10 cellular contexts compared by ENCODE assay signal in the genomic region with DNA sequence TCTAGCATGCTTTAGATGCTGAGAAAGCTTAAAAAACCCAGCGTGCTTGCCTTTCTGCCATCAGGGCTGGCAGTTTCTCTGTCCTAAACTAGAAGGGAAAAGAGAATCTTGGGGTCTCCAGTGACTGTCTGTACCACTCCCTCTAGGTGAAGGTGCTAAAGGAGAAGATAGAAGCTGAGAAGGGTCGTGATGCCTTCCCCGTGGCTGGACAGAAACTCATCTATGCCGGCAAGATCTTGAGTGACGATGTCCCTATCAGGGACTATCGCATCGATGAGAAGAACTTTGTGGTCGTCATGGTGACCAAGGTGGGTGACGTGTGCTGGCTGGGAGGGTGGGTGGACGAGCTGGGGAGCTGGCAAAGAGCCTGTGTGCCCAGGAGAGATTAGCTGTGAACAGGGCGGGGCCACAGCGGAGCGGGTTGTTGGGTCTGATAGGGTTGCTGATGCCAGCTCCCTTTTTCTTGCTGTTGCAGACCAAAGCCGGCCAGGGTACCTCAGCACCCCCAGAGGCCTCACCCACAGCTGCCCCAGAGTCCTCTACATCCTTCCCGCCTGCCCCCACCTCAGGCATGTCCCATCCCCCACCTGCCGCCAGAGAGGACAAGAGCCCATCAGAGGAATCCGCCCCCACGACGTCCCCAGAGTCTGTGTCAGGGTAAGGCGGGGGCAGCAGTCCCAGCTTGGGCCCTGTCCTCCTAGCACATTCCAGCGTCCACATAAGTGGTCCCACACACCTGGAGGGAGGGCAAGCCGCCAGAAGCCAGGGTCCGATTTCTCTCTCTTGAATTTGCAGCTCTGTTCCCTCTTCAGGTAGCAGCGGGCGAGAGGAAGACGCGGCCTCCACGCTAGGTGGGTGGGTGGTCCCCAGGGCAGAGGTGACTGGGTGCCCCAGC. TPM values are rescaled to one million over a fixed set of nuclear protein-coding genes. Genes with fewer than 3 reads are reported as not detected.
DNase-seq lines count a peak whose midpoint lies in the region; ATAC-seq and TF ChIP-seq lines count a peak whose summit lies in the region.
"Had no signal": no experiment of that assay in that cellular context is flagged by ENCODE, and none has a peak within 500 bp of the region (broad histone marks: within the 10 kb centered on the region; RNA-seq: fewer than 3 reads in every experiment).

No MANE protein-coding gene starts in this region.

- peaks cover 38 to 43% of the 10 kb centered on the region in 2 experiments for H3K36me3 ChIP-seq in HCT116 (ENCODE audit: control insufficient read depth in 1 of 2, insufficient read depth in 2 of 2, low read length in 2 of 2)

- no peak for ATAC-seq in CD4-positive, alpha-beta T cell (ENCODE audit: poor library complexity)
- ATAC-seq in HCT116, result no peak
- ATAC-seq in naive thymus-derived CD8-positive, alpha-beta T cell, result no peak
- no peak for ATAC-seq in HG03521 (IDR thresholded peaks at IDR 0.05; ENCODE audit: unreplicated experiment)
- no peak for ATAC-seq in sciatic nerve

- H3K9me2 ChIP-seq in HCT116 (ENCODE audit: insufficient read depth), result no peaks in the 10 kb centered on the region

- RAD21 ChIA-PET in HCT116 (lab: Charles Lee; ENCODE audit: low non-redundant PET in 1 of 2, low total read pairs in 2 of 2, uncharacterized antibody in 2 of 2, unreplicated experiment in 2 of 2), result no interaction called here

- peak overlapping the region; percentile 91 for H3K4me3 Mint-ChIP-seq in CD4-positive, alpha-beta T cell
- H3K4me3 Mint-ChIP-seq in activated naive CD8-positive, alpha-beta T cell, result peak overlapping the region; percentile 57
- peak overlapping the region in 5 of 10 donors; percentile 4 to 63 (median 30) for H3K4me3 Mint-ChIP-seq in naive thymus-derived CD8-positive, alpha-beta T cell

- no peak for TF ChIP-seq POLR2A in HCT116 (IDR thresholded peaks at IDR 0.05; ENCODE audit: borderline replicate concordance, extremely low read depth, insufficient read depth, insufficient read length)

- peak overlapping the region; percentile 47 for H3K27ac Mint-ChIP-seq in CD4-positive, alpha-beta T cell
- peak overlapping the region; percentile 70 for H3K27ac Mint-ChIP-seq in activated naive CD8-positive, alpha-beta T cell
- H3K27ac Mint-ChIP-seq in naive thymus-derived CD8-positive, alpha-beta T cell, result peak overlapping the region in 6 of 10 donors; percentile 60 to 93 (median 78)

- H3K27me3 ChIP-seq in CD4-positive, alpha-beta T cell (ENCODE audit: control insufficient read depth, insufficient read depth, low read length), result no peaks in the 10 kb centered on the region
- H3K27me3 ChIP-seq in HCT116 (ENCODE audit: insufficient read depth, low read length), result no peaks in the 10 kb centered on the region

- peaks cover 58% of the 10 kb centered on the region for H3K79me2 ChIP-seq in HCT116 (ENCODE audit: insufficient read depth, low read length)

- peaks cover 92% of the 10 kb centered on the region for H3K36me3 Mint-ChIP-seq in CD4-positive, alpha-beta T cell (ENCODE audit: low read depth)
- H3K36me3 Mint-ChIP-seq in activated naive CD8-positive, alpha-beta T cell, result peaks cover 8% of the 10 kb centered on the region
- H3K36me3 Mint-ChIP-seq in naive thymus-derived CD8-positive, alpha-beta T cell, result peaks cover 0 to 73% (median 18%) of the 10 kb centered on the region in 3 donors

- H3K9ac ChIP-seq in HCT116 (ENCODE audit: low read length), result peak overlapping the region; percentile 93

- BruUV-seq in HCT116 (replicated peaks; lab: Mats Ljungman, UMichigan), result no TSS peak

- CTCF ChIA-PET in CD4-positive, alpha-beta T cell (lab: Charles Lee), result interaction anchor here (0.6 to 2.4 kb wide), 2 partner anchors 18 to 312 kb away, joined by 4 to 7 read pairs; no protein-coding TSS in a partner anchor
- CTCF ChIA-PET in HCT116 (lab: Charles Lee), result interaction anchor here (2.0 kb wide), 1 partner anchor 17 kb away, joined by 6 read pairs; no protein-coding TSS in a partner anchor

- no peak for TF ChIP-seq CTCF in CD4-positive, alpha-beta T cell (IDR thresholded peaks at IDR 0.05)
- TF ChIP-seq CTCF in HCT116 (IDR thresholded peaks at IDR 0.05 in 2 of 3, conservative IDR thresholded peaks at IDR 0.05 in 1 of 3; ENCODE audit: borderline replicate concordance in 1 of 3, insufficient read depth in 1 of 3, low read depth in 2 of 3, low read length in 2 of 3) (no peak), coronary artery (IDR thresholded peaks at IDR 0.05) (no peak)

- H3K4me2 ChIP-seq in HCT116 (ENCODE audit: low read length), result peak overlapping the region; percentile 91

- peaks cover 4% of the 10 kb centered on the region for H3K27me3 Mint-ChIP-seq in CD4-positive, alpha-beta T cell
- H3K27me3 Mint-ChIP-seq in activated naive CD8-positive, alpha-beta T cell, result no peaks in the 10 kb centered on the region
- H3K27me3 Mint-ChIP-seq in naive thymus-derived CD8-positive, alpha-beta T cell, result peaks cover 0 to 2% (median 0%) of the 10 kb centered on the region in 5 donors

- H3K27ac ChIP-seq in CD4-positive, alpha-beta T cell (ENCODE audit: low read depth, low read length), result peak overlapping the region; percentile 4
- H3K27ac ChIP-seq in HCT116 (ENCODE audit: low read depth, low read length) (peak overlapping the region; percentile 20), coronary artery (no peak overlapping the region)

- no peaks in the 10 kb centered on the region for H3K9me3 ChIP-seq in CD4-positive, alpha-beta T cell (ENCODE audit: control insufficient read depth, low read length)
- no peaks in the 10 kb centered on the region for H3K9me3 ChIP-seq in HCT116 (ENCODE audit: control insufficient read depth in 1 of 2, insufficient read depth in 1 of 2, low read depth in 1 of 2, low read length in 2 of 2)

- H3K4me1 Mint-ChIP-seq in CD4-positive, alpha-beta T cell (ENCODE audit: low read depth), result peaks cover 35% of the 10 kb centered on the region
- H3K4me1 Mint-ChIP-seq in activated naive CD8-positive, alpha-beta T cell (ENCODE audit: low read depth), result peaks cover 35% of the 10 kb centered on the region
- peaks cover 15 to 41% (median 36%) of the 10 kb centered on the region in 4 donors for H3K4me1 Mint-ChIP-seq in naive thymus-derived CD8-positive, alpha-beta T cell

- no peak overlapping the region for H2AFZ ChIP-seq in HCT116 (ENCODE audit: low read depth, low read length, poor library complexity, severe bottlenecking)

- DNase-seq in CD4-positive, alpha-beta T cell, result no peak
- DNase-seq in HCT116 (ENCODE audit: low read depth, low spot score) (no peak), A172 (ENCODE audit: low spot score) (no peak), coronary artery (ENCODE audit: low spot score) (no peak), sciatic nerve (ENCODE audit: low spot score) (no peak)
- no peak for DNase-seq in naive thymus-derived CD8-positive, alpha-beta T cell
- DNase-seq: NCI-H1417 treated with DMSO at 0.1 percent for 48 hours had no signal

- peaks cover 3 to 21% of the 10 kb centered on the region in 2 experiments; a peak in 3 of 4 replicates for H3K4me1 ChIP-seq in HCT116 (ENCODE audit: control insufficient read depth in 1 of 2, insufficient read depth in 2 of 2, low read length in 2 of 2)

- H4K20me1 ChIP-seq in HCT116 (ENCODE audit: insufficient read depth), result no peaks in the 10 kb centered on the region

- H3K9me3 Mint-ChIP-seq in CD4-positive, alpha-beta T cell, result no peaks in the 10 kb centered on the region
- no peaks in the 10 kb centered on the region for H3K9me3 Mint-ChIP-seq in activated naive CD8-positive, alpha-beta T cell (ENCODE audit: low read depth)
- H3K9me3 Mint-ChIP-seq in naive thymus-derived CD8-positive, alpha-beta T cell, result no peaks in the 10 kb centered on the region

- POLR2A ChIA-PET in CD4-positive, alpha-beta T cell (lab: Charles Lee), result interaction anchor here (0.7 to 1.6 kb wide), 4 partner anchors 10 to 57 kb away, joined by 3 to 7 read pairs (median 4); partner anchors contain the start of genes CALR, FARSA and GCDH
- POLR2A ChIA-PET in HCT116 (lab: Charles Lee), result interaction anchor here (0.7 to 1.4 kb wide), 2 partner anchors 220 to 334 kb away, joined by 3 read pairs; no protein-coding TSS in a partner anchor
- POLR2A ChIA-PET in naive thymus-derived CD8-positive, alpha-beta T cell (lab: Charles Lee), result interaction anchor here (0.6 to 2.0 kb wide), 8 partner anchors 9 to 306 kb away, joined by 3 to 11 read pairs (median 6); partner anchors contain the start of genes FARSA, GADD45GIP1 and SYCE2

- intact Hi-C loops in CD4-positive, alpha-beta T cell (cut with DNase I, micrococcal nuclease), result no loop called here
- intact Hi-C loops in HCT116 (cut with micrococcal nuclease), result no loop called here
- intact Hi-C loops in sciatic nerve (cut with DNase I), result no loop called here

- H3K4me3 ChIP-seq in HCT116 (replicated peaks in 1 of 2; ENCODE audit: low read depth in 1 of 2, low read length in 2 of 2) (no peak overlapping the region; a peak in 1 of 4 replicates), coronary artery (no peak overlapping the region)

- no peak for TF ChIP-seq RAD21 in HCT116 (IDR thresholded peaks at IDR 0.05; ENCODE audit: low read depth)

RNA-seq across cellular contexts. Expression of gene RAD23A, which starts 2.3 kb away (rescaled TPM):
- 10 to 100 TPM; 90.0 to 92.7 TPM for total RNA-seq in CD4-positive, alpha-beta T cell
- total RNA-seq in HCT116 (2021; ENCODE audit: unreplicated experiment), result 163 TPM
- polyA plus RNA-seq in HCT116 (2012), result 245 and 256 TPM in 2 replicates
- 100 to 1,000 TPM; 117 to 125 TPM for total RNA-seq in naive thymus-derived CD8-positive, alpha-beta T cell
- 100 to 1,000 TPM in 2 of 3 donors, 10 to 100 TPM in 1; 78.0 to 114 (median 102) TPM for polyA plus RNA-seq in naive thymus-derived CD8-positive, alpha-beta T cell
- 180 and 185 TPM in 2 replicates for total RNA-seq in A172 (2014; rRNA removed; shearing (Covaris generic))
- 102 TPM for total RNA-seq in sciatic nerve

RNA-seq across cellular contexts. Expression of gene GADD45GIP1, which starts 9.1 kb away (rescaled TPM):
- total RNA-seq in CD4-positive, alpha-beta T cell, result 10 to 100 TPM; 12.1 to 12.8 TPM
- total RNA-seq in HCT116 (2021; ENCODE audit: unreplicated experiment) (35.9 TPM), sciatic nerve (13.7 TPM)
- 44.5 and 55.5 TPM in 2 replicates for polyA plus RNA-seq in HCT116 (2012)
- 10 to 100 TPM; 17.3 to 17.8 TPM for total RNA-seq in naive thymus-derived CD8-positive, alpha-beta T cell
- polyA plus RNA-seq in naive thymus-derived CD8-positive, alpha-beta T cell, result 10 to 100 TPM; 59.4 to 65.1 (median 64.7) TPM
- total RNA-seq in A172 (2014; rRNA removed; shearing (Covaris generic)), result 64.2 and 82.8 TPM in 2 replicates

RNA-seq across cellular contexts. Expression of gene CALR, which starts 9.5 kb away (rescaled TPM):
- total RNA-seq in CD4-positive, alpha-beta T cell, result 100 to 1,000 TPM; 558 to 559 TPM
- total RNA-seq in HCT116 (2021; ENCODE audit: unreplicated experiment), result 739 TPM
- polyA plus RNA-seq in HCT116 (2012), result 660 and 681 TPM in 2 replicates
- total RNA-seq in naive thymus-derived CD8-positive, alpha-beta T cell, result 100 to 1,000 TPM; 448 to 463 TPM
- polyA plus RNA-seq in naive thymus-derived CD8-positive, alpha-beta T cell, result 100 to 1,000 TPM; 135 to 190 (median 165) TPM
- total RNA-seq in A172 (2014; rRNA removed; shearing (Covaris generic)), result 1,790 and 1,863 TPM in 2 replicates
- 454 TPM for total RNA-seq in sciatic nerve

RNA-seq across cellular contexts. Expression of gene FARSA, which starts 14.4 kb away (rescaled TPM):
- total RNA-seq in CD4-positive, alpha-beta T cell, result 10 to 100 TPM; 17.2 TPM
- total RNA-seq in HCT116 (2021; ENCODE audit: unreplicated experiment), result 129 TPM
- 101 and 112 TPM in 2 replicates for polyA plus RNA-seq in HCT116 (2012)
- total RNA-seq in naive thymus-derived CD8-positive, alpha-beta T cell, result 10 to 100 TPM; 54.6 to 60.5 TPM
- polyA plus RNA-seq in naive thymus-derived CD8-positive, alpha-beta T cell, result 10 to 100 TPM; 49.8 to 87.7 (median 63.6) TPM
- total RNA-seq in A172 (2014; rRNA removed; shearing (Covaris generic)), result 98.2 and 99.1 TPM in 2 replicates
- total RNA-seq in sciatic nerve, result 33.7 TPM

RNA-seq across cellular contexts. Expression of gene DAND5, which starts 21.4 kb away (rescaled TPM):
- not detected for total RNA-seq in CD4-positive, alpha-beta T cell
- 0.25 TPM for total RNA-seq in HCT116 (2021; ENCODE audit: unreplicated experiment)
- polyA plus RNA-seq in HCT116 (2012), result 0.07 TPM in 2 replicates
- total RNA-seq in naive thymus-derived CD8-positive, alpha-beta T cell, result not detected
- polyA plus RNA-seq in naive thymus-derived CD8-positive, alpha-beta T cell, result not detected
- 0.10 and 0.36 TPM in 2 replicates for total RNA-seq in A172 (2014; rRNA removed; shearing (Covaris generic))
- total RNA-seq in sciatic nerve, result not detected
- total RNA-seq: G401 had no signal

Comparison
In these comparisons a context has a peak if more than half of its experiments do, and no peak if none do; other contexts are left out.
1. H3K27ac ChIP-seq: peak in CD4-positive, alpha-beta T cell (single experiment) and HCT116 (single experiment); none in coronary artery (0 of 2).
2. Peak in every context shown above with its lines, with median percentiles within 50 percentile points of each other: H3K27ac Mint-ChIP-seq.